ENCODE assay signal across 26 cellular contexts in the genomic region with DNA sequence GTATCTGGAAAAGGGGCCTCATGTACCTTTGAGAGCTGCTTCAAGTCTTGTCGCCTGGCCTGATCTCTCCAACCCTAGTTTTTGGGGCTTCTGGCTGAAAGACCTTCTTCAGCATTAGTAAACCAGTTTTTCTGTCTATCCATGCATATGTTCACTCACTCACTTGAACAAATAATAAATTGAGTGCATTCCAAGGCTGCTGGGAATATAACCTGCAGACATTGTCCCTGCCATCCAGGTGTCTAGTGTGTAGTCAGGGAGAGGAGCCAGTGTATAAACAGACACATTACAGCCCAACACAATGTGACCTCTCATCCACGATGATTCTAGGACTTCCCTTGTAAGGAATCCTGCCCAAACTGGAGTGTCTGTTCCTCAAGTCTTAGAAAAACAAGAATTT.
"Had no signal": no experiment of that assay in that cellular context is flagged by ENCODE, and none has a peak within 500 bp of the region (broad histone marks: within the 10 kb centered on the region; RNA-seq: fewer than 3 reads in every experiment).

No MANE protein-coding gene starts in this region.

- ATAC-seq: activated T-helper 17 cell treated with anti-CD3 and anti-CD28 coated beads, Interleukin-2, amount 50 U/mL, for 72 hours; heart right ventricle; mucosa of descending colon; right lobe of liver; stimulated activated naive CD8-positive, alpha-beta T cell treated with anti-CD3 and anti-CD28 coated beads, Interleukin-15, Interleukin-2, amounts not matched to agents 100 U/mL and 50 U/mL, for 24 hours had no signal

- H3K27ac Mint-ChIP-seq: activated CD4-positive, alpha-beta memory T cell treated with anti-CD3 and anti-CD28 coated beads for 36 hours; activated CD4-positive, alpha-beta T cell treated with anti-CD3 and anti-CD28 coated beads, Interleukin-2, amount 10 ng/mL, durations not matched to agents 24 days and 14 days; activated T-cell treated with anti-CD3 and anti-CD28 coated beads, Interleukin-2, amount 50 U/mL, for 24 hours; activated T-helper 17 cell treated with anti-CD3 and anti-CD28 coated beads, Interleukin-2, amount 50 U/mL, for 72 hours; endodermal cell; nephron had no signal

- H3K27me3 Mint-ChIP-seq: activated CD4-positive, alpha-beta memory T cell treated with anti-CD3 and anti-CD28 coated beads for 36 hours; activated CD4-positive, alpha-beta T cell treated with anti-CD3 and anti-CD28 coated beads, Interleukin-2, amount 10 ng/mL, durations not matched to agents 24 days and 14 days; activated T-cell treated with anti-CD3 and anti-CD28 coated beads, Interleukin-2, amount 50 U/mL, for 24 hours; activated T-helper 17 cell treated with anti-CD3 and anti-CD28 coated beads, Interleukin-2, amount 50 U/mL, for 72 hours had no signal

- H3K4me1 ChIP-seq: testis had no signal

- H3K4me3 ChIP-seq: esophagus muscularis mucosa, heart right ventricle, left ventricle myocardium inferior, lung, mucosa of descending colon, right lobe of liver, testis, transverse colon had no signal

- DNase-seq: activated CD4-positive, alpha-beta memory T cell treated with anti-CD3 and anti-CD28 coated beads for 36 hours; activated CD4-positive, alpha-beta T cell treated with anti-CD3 and anti-CD28 coated beads, Interleukin-2, amount 10 ng/mL, durations not matched to agents 24 days and 14 days; activated CD4-positive, CD25-positive, alpha-beta regulatory T cell treated with anti-CD3 and anti-CD28 coated beads, Interleukin-2, amount 50 U/mL, for 72 hours; activated CD8-positive, alpha-beta memory T cell treated with anti-CD3 and anti-CD28 coated beads, Interleukin-2, amount 50 U/mL, for 4 hours; activated gamma-delta T cell treated with Interleukin-2 at 50 U/mL for 16 hours; activated naive CD4-positive, alpha-beta T cell treated with anti-CD3 and anti-CD28 coated beads, Interleukin-2, amount 50 U/mL, for 16 hours; activated T-cell treated with anti-CD3 and anti-CD28 coated beads, Interleukin-2, amount 50 U/mL, for 24 hours; amniotic stem cell; brain microvascular endothelial cell; caudate nucleus; cortex of kidney; endodermal cell; foreskin melanocyte; heart right ventricle; left ventricle myocardium inferior; mucosa of descending colon; right lobe of liver; stimulated activated CD4-positive, alpha-beta T cell treated with anti-CD3 and anti-CD28 coated beads, Interleukin-2, amount 100 ng/mL, for 48 hours; stimulated activated naive CD8-positive, alpha-beta T cell treated with anti-CD3 and anti-CD28 coated beads, Interleukin-15, Interleukin-2, amounts not matched to agents 100 U/mL and 50 U/mL, for 24 hours; T1000; testis; transverse colon had no signal

- H3K9me3 Mint-ChIP-seq: activated CD4-positive, alpha-beta memory T cell treated with anti-CD3 and anti-CD28 coated beads for 36 hours; activated T-cell treated with anti-CD3 and anti-CD28 coated beads, Interleukin-2, amount 50 U/mL, for 24 hours; activated T-helper 17 cell treated with anti-CD3 and anti-CD28 coated beads, Interleukin-2, amount 50 U/mL, for 72 hours; nephron had no signal

- H3K4me3 Mint-ChIP-seq: activated CD4-positive, alpha-beta memory T cell treated with anti-CD3 and anti-CD28 coated beads for 36 hours; activated CD4-positive, alpha-beta T cell treated with anti-CD3 and anti-CD28 coated beads, Interleukin-2, amount 10 ng/mL, durations not matched to agents 24 days and 14 days; activated T-cell treated with anti-CD3 and anti-CD28 coated beads, Interleukin-2, amount 50 U/mL, for 24 hours; activated T-helper 17 cell treated with anti-CD3 and anti-CD28 coated beads, Interleukin-2, amount 50 U/mL, for 72 hours; endodermal cell; nephron had no signal

- H3K36me3 ChIP-seq: brain microvascular endothelial cell, esophagus muscularis mucosa, heart right ventricle, left ventricle myocardium inferior, right lobe of liver, transverse colon had no signal

- H3K9me3 ChIP-seq: esophagus muscularis mucosa, heart right ventricle, left ventricle myocardium inferior, mucosa of descending colon, right lobe of liver, testis, transverse colon had no signal

- H3K27ac ChIP-seq: brain microvascular endothelial cell, esophagus muscularis mucosa, heart right ventricle, left ventricle myocardium inferior, right lobe of liver, testis, transverse colon had no signal

- H3K27me3 ChIP-seq: brain microvascular endothelial cell, esophagus muscularis mucosa, heart right ventricle, right lobe of liver, testis, transverse colon had no signal
